Comparison of ENCODE assay signal across 8 cellular contexts in genomic region chr2:172556284-172557033, GRCh38. TPM values are rescaled to one million over a fixed set of nuclear protein-coding genes. Genes with fewer than 3 reads are reported as not detected.
DNase-seq lines count a peak whose midpoint lies in the region; ATAC-seq, FAIRE-seq and TF ChIP-seq lines count a peak whose summit lies in the region.

No MANE protein-coding gene starts in this region.

- TF ChIP-seq POLR2A in thyroid gland (IDR thresholded peaks at IDR 0.05) = no peak

- no peaks in the 10 kb centered on the region for H3K9me3 ChIP-seq in thyroid gland

- H3K4me1 Mint-ChIP-seq in osteocyte (ENCODE audit: unreplicated experiment) = peaks cover 22% of the 10 kb centered on the region

- intact Hi-C loops in thyroid gland (cut with DNase I) = no loop called here

- 6% methylated on average over 9 to 12 of the region's 52 CpGs for WGBS in thyroid gland, 2 donors

- H3K36me3 ChIP-seq in thyroid gland = no peaks in the 10 kb centered on the region

- H3K36me3 Mint-ChIP-seq in osteocyte (ENCODE audit: unreplicated experiment) = no peaks in the 10 kb centered on the region

- H3K4me3 ChIP-seq in HL-60 (replicated peaks; ENCODE audit: insufficient read depth, low read length) = peak overlapping the region; percentile 74
- peak overlapping the region; percentile 16 to 84 (median 77) for H3K4me3 ChIP-seq in thyroid gland (replicated peaks in 1 of 3)

- H3K4me3 Mint-ChIP-seq in osteocyte (ENCODE audit: unreplicated experiment) = peak overlapping the region; percentile 89

- DNase-seq in D341Med (ENCODE audit: low spot score) = peak; percentile 74
- peak; percentile 66 to 79 for DNase-seq in HL-60 (ENCODE audit: low read depth in 1 of 2, low spot score in 1 of 2)
- peak; percentile 74 for DNase-seq in RKO (ENCODE audit: low spot score)
- peak; percentile 88 for DNase-seq in activated effector memory CD4-positive, alpha-beta T cell treated with anti-CD3 and anti-CD28 coated beads, Interleukin-2, amount 50 U/mL, for 16 hours
- peak; percentile 42 to 49 for DNase-seq in frontal cortex (ENCODE audit: low spot score in 2 of 2)
- no peak for DNase-seq in osteocyte (ENCODE audit: extremely low spot score, unreplicated experiment)
- DNase-seq in thyroid gland = peak; percentile 59 to 60

- no peak for FAIRE-seq in frontal cortex (lab: Jason Lieb, UNC)

- ATAC-seq in GM21360 (IDR thresholded peaks at IDR 0.05; ENCODE audit: unreplicated experiment) = peak; percentile 67

- H3K27ac Mint-ChIP-seq in osteocyte (ENCODE audit: unreplicated experiment) = peak overlapping the region; percentile 79

- H3K27me3 Mint-ChIP-seq in osteocyte (ENCODE audit: unreplicated experiment) = no peaks in the 10 kb centered on the region

- H3K27ac ChIP-seq in HL-60 (replicated peaks) = peak overlapping the region; percentile 88
- H3K27ac ChIP-seq in thyroid gland = peak overlapping the region; percentile 40 to 91 (median 81)

- TF ChIP-seq CTCF in HL-60 (IDR thresholded peaks at IDR 0.05; ENCODE audit: insufficient read depth, low read length) (no peak), osteocyte (IDR thresholded peaks at IDR 0.05) (no peak), thyroid gland (IDR thresholded peaks at IDR 0.05) (no peak)

- no peaks in the 10 kb centered on the region for H3K9me3 Mint-ChIP-seq in osteocyte (ENCODE audit: unreplicated experiment)

- H3K4me1 ChIP-seq in thyroid gland = peaks cover 7 to 11% of the 10 kb centered on the region in 2 donors

- H3K27me3 ChIP-seq in HL-60 (ENCODE audit: insufficient read depth, poor library complexity, severe bottlenecking) = no peaks in the 10 kb centered on the region
- H3K27me3 ChIP-seq in thyroid gland = no peaks in the 10 kb centered on the region

RNA-seq across cellular contexts. Expression of gene PDK1, which starts 0.6 kb away (rescaled TPM):
- total RNA-seq in frontal cortex (10.6 TPM), osteocyte (7.2 and 7.3 TPM in 2 replicates), thyroid gland (10 to 100 TPM in 3 of 4 donors, 1 to 10 TPM in 1; 7.0 to 13.5 (median 11.4) TPM)
